In genomic region chr3:110069641-110070538, GRCh38 we compare ENCODE assay signal across 9 cellular contexts.
A peak's percentile ranks its signal among the peaks of the same experiment; 100 is the strongest.
DNase-seq lines count a peak whose midpoint lies in the region; ATAC-seq, FAIRE-seq and TF ChIP-seq lines count a peak whose summit lies in the region.
"Had no signal": no experiment of that assay in that cellular context is flagged by ENCODE, and none has a peak within 500 bp of the region (broad histone marks: within the 10 kb centered on the region; RNA-seq: fewer than 3 reads in every experiment).

No MANE protein-coding gene starts in this region.

- H4K20me1 ChIP-seq in OCI-LY3 (ENCODE audit: insufficient read depth, low read length) = peaks cover 6% of the 10 kb centered on the region; the same call in 1 of the 2 replicates

- 40 to 44% methylated on average over 2 of the region's 2 CpGs for WGBS in pancreas, 2 donors

- DNase-seq in fibroblast of peridontal ligament (ENCODE audit: extremely low read depth) (peak; percentile 64), pancreas (peak in 1 of 6 donors; percentile 17), vagina (ENCODE audit: extremely low spot score in 2 of 2) (no peak), medulla oblongata (ENCODE audit: extremely low spot score) (no peak), ecto neural progenitor cell (ENCODE audit: low spot score) (no peak)
- DNase-seq: activated gamma-delta T cell, NCI-H1436 had no signal

- no peak overlapping the region for H2AFZ ChIP-seq in OCI-LY3 (ENCODE audit: low read depth, low read length)

- TF ChIP-seq POLR2A in vagina (IDR thresholded peaks at IDR 0.05) = no peak

- H3K9me3 ChIP-seq in OCI-LY3 (ENCODE audit: insufficient read depth, low read length) (no peaks in the 10 kb centered on the region), pancreas (no peaks in the 10 kb centered on the region), vagina (no peaks in the 10 kb centered on the region)

- no peaks in the 10 kb centered on the region for H3K79me2 ChIP-seq in OCI-LY3 (ENCODE audit: low read length)

- H3K4me2 ChIP-seq in OCI-LY3 (ENCODE audit: low read length) = peak overlapping the region; percentile 45

- FAIRE-seq in pancreas (lab: Jason Lieb, UNC) = no peak

- H3K9ac ChIP-seq in OCI-LY3 (ENCODE audit: low read length) = no peak overlapping the region

- ATAC-seq in GM21390 (IDR thresholded peaks at IDR 0.05; ENCODE audit: unreplicated experiment) (peak; percentile 58), pancreas (peak; percentile 84 to 93 (median 88))

- TF ChIP-seq CTCF in OCI-LY3 (IDR thresholded peaks at IDR 0.05; ENCODE audit: low read depth, low read length) (no peak), pancreas (IDR thresholded peaks at IDR 0.05) (no peak), vagina (IDR thresholded peaks at IDR 0.05) (no peak)

- H3K4me1 ChIP-seq in OCI-LY3 (ENCODE audit: low read length) = peaks cover 23% of the 10 kb centered on the region
- H3K4me1 ChIP-seq in pancreas = peaks cover 0 to 10% (median 0%) of the 10 kb centered on the region in 3 donors
- H3K4me1 ChIP-seq in vagina = no peaks in the 10 kb centered on the region

- no peaks in the 10 kb centered on the region for H3K36me3 ChIP-seq in OCI-LY3 (replicated peaks; ENCODE audit: low read depth, low read length)
- H3K36me3 ChIP-seq in pancreas = no peaks in the 10 kb centered on the region
- no peaks in the 10 kb centered on the region for H3K36me3 ChIP-seq in vagina

- no peak overlapping the region for H3K4me3 ChIP-seq in OCI-LY3 (ENCODE audit: low read length)
- no peak overlapping the region for H3K4me3 ChIP-seq in pancreas
- no peak overlapping the region for H3K4me3 ChIP-seq in vagina

- H3K27ac ChIP-seq in OCI-LY3 (ENCODE audit: low read length) (no peak overlapping the region), pancreas (no peak overlapping the region), vagina (no peak overlapping the region)

- H3K27me3 ChIP-seq in OCI-LY3 (ENCODE audit: low read depth, low read length) = no peaks in the 10 kb centered on the region
- H3K27me3 ChIP-seq in pancreas = no peaks in the 10 kb centered on the region
- no peaks in the 10 kb centered on the region for H3K27me3 ChIP-seq in vagina

- intact Hi-C loops in pancreas (cut with DNase I) (no loop called here), vagina (cut with DNase I) (no loop called here)
